17 cellular contexts compared by ENCODE assay signal in genomic region chr3:69647710-69648109, GRCh38.
A peak's percentile ranks its signal among the peaks of the same experiment; 100 is the strongest.
DNase-seq lines count a peak whose midpoint lies in the region; ATAC-seq and TF ChIP-seq lines count a peak whose summit lies in the region.
"Had no signal": no experiment of that assay in that cellular context is flagged by ENCODE, and none has a peak within 500 bp of the region (broad histone marks: within the 10 kb centered on the region; RNA-seq: fewer than 3 reads in every experiment).

No MANE protein-coding gene starts in this region.

- no peaks in the 10 kb centered on the region for H3K36me3 Mint-ChIP-seq in activated CD8-positive, alpha-beta T cell treated with anti-CD3 and anti-CD28 coated beads, Interleukin-2, amount 10 ng/mL, durations not matched to agents 7 days and 5 days (ENCODE audit: low read depth)

- H3K27me3 ChIP-seq in HL-60 (ENCODE audit: insufficient read depth, poor library complexity, severe bottlenecking): no peaks in the 10 kb centered on the region
- H3K27me3 ChIP-seq: BE2C had no signal

- H3K27ac ChIP-seq in HL-60 (replicated peaks): no peak overlapping the region
- H3K27ac ChIP-seq: PC-9, SK-N-MC had no signal

- no peaks in the 10 kb centered on the region for H3K27me3 Mint-ChIP-seq in activated CD8-positive, alpha-beta T cell treated with anti-CD3 and anti-CD28 coated beads, Interleukin-2, amount 10 ng/mL, durations not matched to agents 7 days and 5 days (ENCODE audit: low read depth)

- no peak overlapping the region for H3K4me3 ChIP-seq in HL-60 (replicated peaks; ENCODE audit: insufficient read depth, low read length)
- H3K4me3 ChIP-seq: PC-9, SK-N-MC had no signal

- H3K9me3 Mint-ChIP-seq in activated CD8-positive, alpha-beta T cell treated with anti-CD3 and anti-CD28 coated beads, Interleukin-2, amount 10 ng/mL, durations not matched to agents 7 days and 5 days (ENCODE audit: insufficient read depth): no peaks in the 10 kb centered on the region
- H3K9me3 Mint-ChIP-seq: H9 had no signal

- DNase-seq in HL-60 (ENCODE audit: low read depth in 1 of 2, low spot score in 1 of 2): peak; percentile 31 to 52
- DNase-seq in NCI-H226: peak; percentile 59
- peak; percentile 68 for DNase-seq in SKM-1 treated with dmso at 0.1 percent for 144 hours (lab: John Stamatoyannopoulos, UW; ENCODE audit: unreplicated experiment)
- peak; percentile 14 for DNase-seq in iris pigment epithelial cell (ENCODE audit: low read depth)
- DNase-seq in activated CD8-positive, alpha-beta T cell treated with anti-CD3 and anti-CD28 coated beads, Interleukin-2, amount 10 ng/mL, durations not matched to agents 7 days and 5 days: no peak
- no peak for DNase-seq in inferior parietal cortex (ENCODE audit: extremely low spot score)
- DNase-seq: BE2C, DMS153, EL, H9, NCI-H1105 treated with DMSO at 0.1 percent for 48 hours, NCI-H187, NCI-H82, PC-9 had no signal

- no peak overlapping the region for H3K27ac Mint-ChIP-seq in activated CD8-positive, alpha-beta T cell treated with anti-CD3 and anti-CD28 coated beads, Interleukin-2, amount 10 ng/mL, durations not matched to agents 7 days and 5 days
- H3K27ac Mint-ChIP-seq: H9 had no signal

- ATAC-seq in activated CD8-positive, alpha-beta T cell treated with anti-CD3 and anti-CD28 coated beads, Interleukin-2, amount 10 ng/mL, durations not matched to agents 7 days and 5 days: no peak
- ATAC-seq in GM18867 (IDR thresholded peaks at IDR 0.05; ENCODE audit: unreplicated experiment): no peak
- ATAC-seq in GM18520 (IDR thresholded peaks at IDR 0.05; ENCODE audit: unreplicated experiment): no peak

- no peaks in the 10 kb centered on the region for H3K4me1 Mint-ChIP-seq in activated CD8-positive, alpha-beta T cell treated with anti-CD3 and anti-CD28 coated beads, Interleukin-2, amount 10 ng/mL, durations not matched to agents 7 days and 5 days (ENCODE audit: low read depth)

- TF ChIP-seq CTCF in HL-60 (IDR thresholded peaks at IDR 0.05; ENCODE audit: insufficient read depth, low read length): no peak

- POLR2A ChIA-PET in activated CD8-positive, alpha-beta T cell treated with anti-CD3 and anti-CD28 coated beads, Interleukin-2, amount 10 ng/mL, durations not matched to agents 7 days and 5 days (lab: Charles Lee): no interaction called here

- no peak overlapping the region for H3K4me3 Mint-ChIP-seq in activated CD8-positive, alpha-beta T cell treated with anti-CD3 and anti-CD28 coated beads, Interleukin-2, amount 10 ng/mL, durations not matched to agents 7 days and 5 days
- H3K4me3 Mint-ChIP-seq: H9 had no signal

- CTCF ChIA-PET in activated CD8-positive, alpha-beta T cell treated with anti-CD3 and anti-CD28 coated beads, Interleukin-2, amount 10 ng/mL, durations not matched to agents 7 days and 5 days (lab: Charles Lee): no interaction called here

Comparison
In these comparisons a context has a peak if more than half of its experiments do, and no peak if none do; other contexts are left out.
1. DNase-seq: peak in HL-60 (2 of 2), NCI-H226 (single experiment), SKM-1 treated with dmso at 0.1 percent for 144 hours (single experiment) and iris pigment epithelial cell (single experiment); none in activated CD8-positive, alpha-beta T cell treated with anti-CD3 and anti-CD28 coated beads, Interleukin-2, amount 10 ng/mL, durations not matched to agents 7 days and 5 days (single experiment) and inferior parietal cortex (single experiment).